ENCODE assay signal across 31 cellular contexts in genomic region chr4:1552451-1552850, GRCh38.
DNase-seq lines count a peak whose midpoint lies in the region; FAIRE-seq and TF ChIP-seq lines count a peak whose summit lies in the region.
"Had no signal": no experiment of that assay in that cellular context is flagged by ENCODE, and none has a peak within 500 bp of the region (broad histone marks: within the 10 kb centered on the region; RNA-seq: fewer than 3 reads in every experiment).

No MANE protein-coding gene starts in this region.

- H3K56ac ChIP-seq in H1 (replicated peaks; ENCODE audit: insufficient read length, low read depth, low read length) = no peak overlapping the region

- intact Hi-C loops in colonic mucosa (cut with DNase I) = no loop called here

- H2BK20ac ChIP-seq in H1 (ENCODE audit: low read length) = no peak overlapping the region

- no peaks in the 10 kb centered on the region for H3K23me2 ChIP-seq in H1 (ENCODE audit: low read depth, low read length)

- H3K79me1 ChIP-seq in H1 (ENCODE audit: low read depth, low read length) (no peaks in the 10 kb centered on the region), neuronal stem cell (ENCODE audit: low read depth, low read length) (peaks cover 2% of the 10 kb centered on the region)

- H2BK15ac ChIP-seq in H1 (ENCODE audit: low read length) (no peak overlapping the region), neuronal stem cell (ENCODE audit: low read length) (peak overlapping the region; percentile 58)

- TF ChIP-seq POLR2A in H1 (IDR thresholded peaks at IDR 0.05; ENCODE audit: control extremely low read depth in 1 of 2, low read depth in 2 of 2, low read length in 2 of 2) = no peak

- no peak overlapping the region for H4K5ac ChIP-seq in H1 (ENCODE audit: insufficient read length, low read depth, low read length)

- H3K23ac ChIP-seq in H1 (ENCODE audit: insufficient read length) = no peak overlapping the region
- H3K23ac ChIP-seq in neuronal stem cell (ENCODE audit: low read depth, low read length, poor library complexity) = no peak overlapping the region

- TF ChIP-seq EP300 in H1 (IDR thresholded peaks at IDR 0.05; ENCODE audit: borderline replicate concordance in 1 of 2, low read depth in 2 of 2, low read length in 2 of 2) = no peak

- no peak overlapping the region for H3K4me3 ChIP-seq in H1 (ENCODE audit: extremely low read depth in 1 of 4, insufficient read depth in 2 of 4, low read depth in 3 of 4, low read length in 4 of 4)
- H3K4me3 ChIP-seq in neuronal stem cell (ENCODE audit: low read length in 2 of 2) = no peak overlapping the region
- no peak overlapping the region for H3K4me3 ChIP-seq in colonic mucosa
- H3K4me3 ChIP-seq: A549; BLaER1; BLaER1 treated with 17β-estradiol and CSF1 and Interleukin-3, amounts not matched to agents 10 nM and 100 nM had no signal

- H3K27me3 ChIP-seq in H1 (replicated peaks in 1 of 4; ENCODE audit: control insufficient read depth in 3 of 4, extremely low read depth in 1 of 4, insufficient read depth in 3 of 4, low read length in 3 of 4) (peaks cover 0 to 3% (median 2%) of the 10 kb centered on the region in 4 experiments; a peak in 2 of 7 replicates), neuronal stem cell (ENCODE audit: control insufficient read depth in 3 of 3, insufficient read depth in 3 of 3, low read depth in 1 of 3, low read length in 3 of 3) (peaks cover 0 to 18% (median 4%) of the 10 kb centered on the region in 3 experiments), colonic mucosa (peaks cover 3% of the 10 kb centered on the region)

- DNase-seq in H1 (ENCODE audit: low read depth in 1 of 2, low spot score in 2 of 2) (no peak), neuronal stem cell (ENCODE audit: low spot score) (no peak), colonic mucosa (no peak), CD1c-positive myeloid dendritic cell (ENCODE audit: extremely low spot score) (no peak)
- DNase-seq: 8988T; ACHN; AML-193; BE2C; C1 segment of cervical spinal cord; Caco-2; Calu3; CD4-positive, alpha-beta memory T cell; CD4-positive, alpha-beta T cell; CD4-positive, CD25-positive, alpha-beta regulatory T cell; CD8-positive, alpha-beta memory T cell; CD8-positive, alpha-beta T cell; COR-L47; DMS 273 treated with DMSO at 0.1 percent for 48 hours; DMS153; DMS53; DMS79; DMS79 treated with DMSO at 0.1 percent for 48 hours; DND-41; EL had no signal

- H2BK120ac ChIP-seq in H1 (replicated peaks; ENCODE audit: low read depth, low read length) (no peak overlapping the region), neuronal stem cell (ENCODE audit: low read depth, low read length) (no peak overlapping the region)

- H3K36me3 ChIP-seq in H1 (ENCODE audit: control insufficient read depth in 2 of 4, insufficient read depth in 4 of 4, low read length in 3 of 4) (no peaks in the 10 kb centered on the region), neuronal stem cell (replicated peaks in 1 of 2; ENCODE audit: control insufficient read depth in 2 of 2, insufficient read depth in 2 of 2, low read length in 2 of 2) (no peaks in the 10 kb centered on the region), colonic mucosa (no peaks in the 10 kb centered on the region)
- H3K36me3 ChIP-seq: BE2C; BLaER1; BLaER1 treated with 17β-estradiol and CSF1 and Interleukin-3, amounts not matched to agents 10 nM and 100 nM had no signal

- no peak overlapping the region for H3K9ac ChIP-seq in H1 (replicated peaks in 1 of 4; ENCODE audit: extremely low read depth in 1 of 4, low read depth in 3 of 4, low read length in 3 of 4)
- H3K9ac ChIP-seq in neuronal stem cell (ENCODE audit: low read depth, low read length, poor library complexity) = peak overlapping the region; percentile 21
- H3K9ac ChIP-seq in colonic mucosa (ENCODE audit: low read depth in 2 of 2, low read length in 2 of 2) = no peak overlapping the region
- H3K9ac ChIP-seq: BLaER1; BLaER1 treated with 17β-estradiol and CSF1 and Interleukin-3, amounts not matched to agents 10 nM and 100 nM had no signal

- TF ChIP-seq CTCF in H1 (IDR thresholded peaks at IDR 0.05; ENCODE audit: control extremely low read depth in 1 of 3, insufficient read depth in 1 of 3, low read depth in 1 of 3, low read length in 3 of 3) (no peak), colonic mucosa (IDR thresholded peaks at IDR 0.05) (no peak)

- no peaks in the 10 kb centered on the region; a peak in 1 of 4 replicates for H3K9me3 ChIP-seq in H1 (ENCODE audit: insufficient read depth in 2 of 2, low read depth in 1 of 2, low read length in 1 of 2)
- H3K9me3 ChIP-seq in neuronal stem cell (replicated peaks in 1 of 2; ENCODE audit: control insufficient read depth in 2 of 2, insufficient read depth in 1 of 2, low read depth in 1 of 2, low read length in 2 of 2) = no peaks in the 10 kb centered on the region
- no peaks in the 10 kb centered on the region for H3K9me3 ChIP-seq in colonic mucosa
- H3K9me3 ChIP-seq: A549, BE2C, BLaER1, Caco-2 had no signal

- H3K79me2 ChIP-seq in H1 (ENCODE audit: control insufficient read depth in 1 of 2, insufficient read depth in 2 of 2, low read length in 2 of 2) = no peaks in the 10 kb centered on the region

- TF ChIP-seq RAD21 in H1 (IDR thresholded peaks at IDR 0.05 in 1 of 2, conservative IDR thresholded peaks at IDR 0.05 in 1 of 2; ENCODE audit: low read depth in 2 of 2, low read length in 2 of 2) = no peak

- H3K4me1 ChIP-seq in H1 (replicated peaks in 1 of 4; ENCODE audit: control insufficient read depth in 3 of 4, insufficient read depth in 4 of 4, low read length in 3 of 4) (no peaks in the 10 kb centered on the region), neuronal stem cell (ENCODE audit: control insufficient read depth in 2 of 2, insufficient read depth in 1 of 2, low read depth in 1 of 2, low read length in 2 of 2) (peaks cover 0 to 2% of the 10 kb centered on the region in 2 donors), colonic mucosa (no peaks in the 10 kb centered on the region)
- H3K4me1 ChIP-seq: A549, BE2C, Caco-2 had no signal

- H2BK5ac ChIP-seq in H1 (ENCODE audit: low read depth, low read length) (no peak overlapping the region), neuronal stem cell (ENCODE audit: low read length) (no peak overlapping the region)

- H3K4ac ChIP-seq in H1 (replicated peaks; ENCODE audit: insufficient read length, low read depth, low read length) = no peak overlapping the region
- no peak overlapping the region for H3K4ac ChIP-seq in neuronal stem cell (ENCODE audit: low read length)

- CTCF ChIA-PET in H1 (lab: Charles Lee; ENCODE audit: partially characterized antibody) = interaction anchor here (0.7 to 6.6 kb wide), 5 partner anchors 17 to 196 kb away, joined by 3 to 49 read pairs (median 3); no protein-coding TSS in a partner anchor

- no peak for FAIRE-seq in H1 (lab: Jason Lieb, UNC)
- FAIRE-seq: A204.1, A549, D721Med had no signal

- WGBS in H1 (ENCODE audit: extremely low coverage in 1 of 2, insufficient coverage in 1 of 2, insufficient read length in 1 of 2, insufficient replicate concordance in 2 of 2, low coverage in 1 of 2, low lambda C conversion rate in 2 of 2, missing lambda C conversion rate in 1 of 2), 2 experiments = 100% methylated on average over 2 of the region's 17 CpGs; no CpG with 5 or more reads in 1 of the 2 experiments
- no CpG with 5 or more reads among the region's 17 CpGs for whole genome bisulfite sequencing in neuronal stem cell (ENCODE audit: extremely low coverage in 2 of 2, insufficient read length in 2 of 2, insufficient replicate concordance in 1 of 2), 2 donors

- H4K91ac ChIP-seq in H1 (replicated peaks; ENCODE audit: insufficient read length, low read length) (no peak overlapping the region), neuronal stem cell (ENCODE audit: low read depth, low read length, poor library complexity) (no peak overlapping the region)

- H3K14ac ChIP-seq in H1 (ENCODE audit: insufficient read length) (no peak overlapping the region), neuronal stem cell (ENCODE audit: low read length) (peak overlapping the region; percentile 56)

- no peaks in the 10 kb centered on the region for H4K20me1 ChIP-seq in H1 (replicated peaks in 1 of 2; ENCODE audit: control insufficient read depth in 1 of 2, insufficient read depth in 2 of 2, low read length in 2 of 2)
- H4K20me1 ChIP-seq: BLaER1 had no signal

- H2BK12ac ChIP-seq in H1 (ENCODE audit: low read depth, low read length) (no peak overlapping the region), neuronal stem cell (ENCODE audit: low read length) (no peak overlapping the region)

- H3K18ac ChIP-seq in H1 (ENCODE audit: extremely low read depth, low read length) = no peak overlapping the region
- H3K18ac ChIP-seq in neuronal stem cell (ENCODE audit: low read length) = peak overlapping the region; percentile 28

- H3K4me2 ChIP-seq in H1 (ENCODE audit: insufficient read depth in 1 of 2, low read depth in 2 of 2, low read length in 2 of 2) = no peak overlapping the region
- H3K4me2 ChIP-seq in neuronal stem cell (ENCODE audit: insufficient read depth, low read length, poor library complexity, severe bottlenecking) = no peak overlapping the region
- H3K4me2 ChIP-seq: A549; BLaER1; BLaER1 treated with 17β-estradiol and CSF1 and Interleukin-3, amounts not matched to agents 10 nM and 100 nM had no signal

- H2AFZ ChIP-seq in H1 (ENCODE audit: low read length) (no peak overlapping the region), neuronal stem cell (ENCODE audit: low read length) (no peak overlapping the region)

- POLR2A ChIA-PET in H1 (lab: Charles Lee; ENCODE audit: partially characterized antibody) = interaction anchor here (1.2 to 1.9 kb wide), 2 partner anchors 10 to 160 kb away, joined by 6 to 7 read pairs; partner anchors contain the start of gene SLBP

- H4K8ac ChIP-seq in H1 (ENCODE audit: extremely low read depth, insufficient read depth, low read length) = 0 out of 2 replicates have a peak overlapping the region, but pooled peaks have one; percentile 79
- no peak overlapping the region for H4K8ac ChIP-seq in neuronal stem cell (ENCODE audit: low read depth, low read length)

- no peak overlapping the region for H3K27ac ChIP-seq in H1 (ENCODE audit: low read depth, low read length)
- H3K27ac ChIP-seq in neuronal stem cell (replicated peaks; ENCODE audit: low read length) = no peak overlapping the region
- H3K27ac ChIP-seq in colonic mucosa = no peak overlapping the region
- H3K27ac ChIP-seq: 22Rv1; A549; BLaER1; BLaER1 treated with 17β-estradiol and CSF1 and Interleukin-3, amounts not matched to agents 10 nM and 100 nM; C4-2B had no signal

- H2AK5ac ChIP-seq in H1 (ENCODE audit: low read depth, low read length) (no peak overlapping the region), neuronal stem cell (ENCODE audit: low read depth, low read length) (peak overlapping the region; percentile 63)

TF ChIP-seq in H1, 55 proteins besides CTCF, POLR2A, EP300 and RAD21 (continues in another document):
- TF ChIP-seq RBBP5 (IDR thresholded peaks at IDR 0.05; ENCODE audit: borderline replicate concordance, low read depth, low read length) (no peak), TAF7 (optimal IDR thresholded peaks at IDR 0.05; ENCODE audit: borderline replicate concordance, low read depth, low read length) (no peak), MAX (IDR thresholded peaks at IDR 0.05) (no peak), POU5F1 (IDR thresholded peaks at IDR 0.05; ENCODE audit: low read depth, low read length) (no peak), CHD1 (IDR thresholded peaks at IDR 0.05; ENCODE audit: low read depth, low read length) (no peak)
